ENCODE assay signal across 20 cellular contexts in the genomic region with DNA sequence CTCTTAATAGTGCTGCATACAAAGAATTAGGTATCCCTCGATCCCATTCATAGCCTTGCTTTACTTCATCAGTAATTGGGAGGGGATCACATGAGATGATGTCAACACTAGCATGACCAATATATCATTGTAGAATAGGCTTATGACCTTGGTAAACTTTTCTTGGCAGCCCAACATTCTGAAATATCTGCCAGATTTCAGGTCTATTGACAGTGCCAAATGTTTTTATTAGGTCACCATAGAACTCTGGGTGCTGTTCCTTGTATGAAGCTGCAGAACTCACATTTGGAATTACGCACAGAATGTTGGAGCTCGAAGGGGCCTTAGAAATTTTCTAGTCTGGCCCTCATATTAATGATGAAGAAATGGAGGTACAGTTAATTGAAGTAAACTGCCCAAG.
DNase-seq lines count a peak whose midpoint lies in the region; ATAC-seq and FAIRE-seq lines count a peak whose summit lies in the region.
"Had no signal": no experiment of that assay in that cellular context is flagged by ENCODE, and none has a peak within 500 bp of the region (broad histone marks: within the 10 kb centered on the region; RNA-seq: fewer than 3 reads in every experiment).

No MANE protein-coding gene starts in this region.

- H3K27ac ChIP-seq in aorta (ENCODE audit: low read depth in 1 of 2, low read length in 2 of 2) = no peak overlapping the region
- H3K27ac ChIP-seq: BLaER1, C4-2B, GM23248 had no signal

- no peaks in the 10 kb centered on the region for H3K27me3 ChIP-seq in aorta (ENCODE audit: control insufficient read depth in 1 of 2, insufficient read depth in 2 of 2, low read length in 1 of 2)
- H3K27me3 ChIP-seq: BLaER1 had no signal

- no peak overlapping the region for H3K4me3 ChIP-seq in aorta (ENCODE audit: low read length in 2 of 2)
- H3K4me3 ChIP-seq: BLaER1, GM23248 had no signal

- no peaks in the 10 kb centered on the region for H3K4me1 ChIP-seq in aorta (ENCODE audit: control insufficient read depth in 1 of 2, insufficient read depth in 2 of 2, low read length in 2 of 2)
- H3K4me1 ChIP-seq: BLaER1, Caco-2 had no signal

- H3K36me3 ChIP-seq in aorta (ENCODE audit: control insufficient read depth in 1 of 2, insufficient read depth in 2 of 2, low read length in 1 of 2) = no peaks in the 10 kb centered on the region
- H3K36me3 ChIP-seq: BLaER1 had no signal

- FAIRE-seq in HTR-8/SVneo (lab: Jason Lieb, UNC) = peak; percentile 31
- FAIRE-seq: G401.6, GM12892, GM19239, H1 had no signal

- intact Hi-C loops in aorta (cut with DNase I) = no loop called here

- WGBS in aorta, 2 donors = 70 to 84% methylated on average over 3 of the region's 3 CpGs

- no peaks in the 10 kb centered on the region for H3K9me3 ChIP-seq in aorta (ENCODE audit: control insufficient read depth, low read length)
- H3K9me3 ChIP-seq: BLaER1 had no signal

- ATAC-seq in left lobe of liver (peak; percentile 88), aorta (ENCODE audit: low FRiP score) (peak; percentile 44), HG03432 (IDR thresholded peaks at IDR 0.05; ENCODE audit: unreplicated experiment) (no peak)
- ATAC-seq: CD8-positive, alpha-beta T cell had no signal

- no peak for DNase-seq in HTR-8/SVneo (ENCODE audit: insufficient read length, low spot score)
- peak; percentile 60 for DNase-seq in NCI-H446 treated with DMSO at 0.1 percent for 48 hours (lab: John Stamatoyannopoulos, UW)
- no peak for DNase-seq in left lobe of liver (ENCODE audit: low spot score)
- DNase-seq in aorta = no peak
- DNase-seq in SHP77 (lab: John Stamatoyannopoulos, UW) = no peak
- DNase-seq: Caco-2; CD4-positive, CD25-positive, alpha-beta regulatory T cell; CD8-positive, alpha-beta T cell; DMS153; DND-41; GM23248; H7; HCEC 1CT had no signal
